In the genomic region with DNA sequence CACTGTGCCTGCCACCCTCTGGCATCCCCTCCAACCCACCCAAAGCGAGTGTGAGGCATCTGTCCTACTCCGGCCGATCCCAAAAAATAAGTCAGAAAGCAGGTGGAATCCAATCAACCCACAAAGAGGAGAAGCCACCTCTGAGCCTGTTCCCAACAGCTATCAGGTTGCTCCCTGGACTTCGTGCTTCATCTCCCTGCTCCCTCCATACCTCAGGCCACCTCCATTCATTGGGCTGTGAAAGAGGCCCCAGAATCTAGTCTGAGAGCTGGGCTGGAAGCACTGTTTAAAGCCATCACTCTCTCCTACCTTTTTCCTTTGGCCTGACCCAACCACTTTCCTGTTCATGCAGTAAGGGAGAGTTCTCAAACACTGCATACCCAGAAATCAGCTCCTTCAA, we compare ENCODE assay signal across 15 cellular contexts.
"Had no signal": no experiment of that assay in that cellular context is flagged by ENCODE, and none has a peak within 500 bp of the region (broad histone marks: within the 10 kb centered on the region; RNA-seq: fewer than 3 reads in every experiment).

No MANE protein-coding gene starts in this region.

- DNase-seq: activated CD4-positive, alpha-beta T cell treated with anti-CD3 and anti-CD28 coated beads, Interleukin-2, amount 50 U/mL, for 48 hours; activated CD8-positive, alpha-beta memory T cell treated with anti-CD3 and anti-CD28 coated beads, Interleukin-2, amount 10 ng/mL, durations not matched to agents 7 days and 5 days; activated naive CD4-positive, alpha-beta T cell treated with anti-CD3 and anti-CD28 coated beads, Interleukin-2, amount 50 U/mL, for 16 hours; aorta; brain microvascular endothelial cell; erythroblast; head of caudate nucleus; kidney; left lung; mammary epithelial cell; pancreas; stimulated activated CD4-positive, alpha-beta T cell treated with anti-CD3 and anti-CD28 coated beads, Interleukin-4, amount 100 ng/mL, for 24 hours; stimulated activated naive CD4-positive, alpha-beta T cell; thyroid gland had no signal

- H3K27ac Mint-ChIP-seq: activated CD8-positive, alpha-beta memory T cell treated with anti-CD3 and anti-CD28 coated beads, Interleukin-2, amount 10 ng/mL, durations not matched to agents 7 days and 5 days had no signal

- H3K4me3 Mint-ChIP-seq: activated CD8-positive, alpha-beta memory T cell treated with anti-CD3 and anti-CD28 coated beads, Interleukin-2, amount 10 ng/mL, durations not matched to agents 7 days and 5 days had no signal

- H3K4me1 Mint-ChIP-seq: activated CD8-positive, alpha-beta memory T cell treated with anti-CD3 and anti-CD28 coated beads, Interleukin-2, amount 10 ng/mL, durations not matched to agents 7 days and 5 days had no signal

- ATAC-seq: activated CD8-positive, alpha-beta memory T cell treated with anti-CD3 and anti-CD28 coated beads, Interleukin-2, amount 10 ng/mL, durations not matched to agents 7 days and 5 days; left lung; pancreas; sciatic nerve had no signal

- H3K27me3 Mint-ChIP-seq: activated CD8-positive, alpha-beta memory T cell treated with anti-CD3 and anti-CD28 coated beads, Interleukin-2, amount 10 ng/mL, durations not matched to agents 7 days and 5 days had no signal
